ENCODE assay signal across 1 cellular context in the genomic region with DNA sequence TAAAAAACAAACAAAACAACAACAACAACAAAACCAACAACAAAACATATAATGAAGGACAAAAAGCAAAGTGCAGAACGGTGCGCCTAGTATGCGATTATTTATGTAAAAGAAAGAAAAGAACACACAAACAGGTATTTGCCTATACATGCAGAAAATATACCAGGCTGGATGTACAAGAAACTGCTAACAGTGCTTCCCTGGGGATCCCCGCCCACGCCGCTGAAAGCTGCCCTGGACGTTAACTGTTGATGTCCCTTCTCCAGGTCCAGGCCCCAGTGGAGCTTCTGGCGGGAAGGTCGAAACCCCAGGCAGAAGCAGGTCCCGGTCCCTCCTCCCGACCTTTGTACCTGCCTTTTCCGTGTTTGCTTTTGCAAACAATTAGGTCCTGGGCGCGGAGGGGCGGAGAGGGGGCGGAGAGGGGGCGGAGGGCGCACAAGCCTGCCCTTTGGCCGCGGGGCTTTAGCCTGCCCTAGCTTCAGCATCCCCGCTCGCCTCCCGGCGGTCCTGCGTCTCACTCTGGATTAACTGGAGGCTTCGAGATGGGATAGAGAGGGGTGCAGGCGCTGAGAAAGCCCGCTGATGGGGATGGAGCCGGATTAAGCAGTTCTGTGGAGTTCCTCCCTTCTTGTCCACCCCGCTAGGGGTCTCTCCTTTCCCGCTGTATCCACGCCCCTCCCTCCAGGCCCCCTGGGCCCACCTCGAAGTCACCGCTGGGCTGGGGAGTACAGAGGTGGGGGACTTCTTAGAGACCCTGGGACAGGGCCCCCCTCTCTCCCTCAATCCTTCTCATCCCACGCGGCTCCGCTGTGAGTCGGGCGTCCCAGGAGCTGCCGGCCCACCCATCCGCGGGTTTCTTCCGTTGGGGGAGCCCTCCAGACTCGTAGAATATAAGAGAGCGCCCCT.
TF ChIP-seq lines count a peak whose summit lies in the region.

No MANE protein-coding gene starts in this region.

TF ChIP-seq in HepG2, 621 proteins besides CTCF, POLR2A, EP300 and RAD21 (continued from another document):
- TF ChIP-seq, protein P1, sequence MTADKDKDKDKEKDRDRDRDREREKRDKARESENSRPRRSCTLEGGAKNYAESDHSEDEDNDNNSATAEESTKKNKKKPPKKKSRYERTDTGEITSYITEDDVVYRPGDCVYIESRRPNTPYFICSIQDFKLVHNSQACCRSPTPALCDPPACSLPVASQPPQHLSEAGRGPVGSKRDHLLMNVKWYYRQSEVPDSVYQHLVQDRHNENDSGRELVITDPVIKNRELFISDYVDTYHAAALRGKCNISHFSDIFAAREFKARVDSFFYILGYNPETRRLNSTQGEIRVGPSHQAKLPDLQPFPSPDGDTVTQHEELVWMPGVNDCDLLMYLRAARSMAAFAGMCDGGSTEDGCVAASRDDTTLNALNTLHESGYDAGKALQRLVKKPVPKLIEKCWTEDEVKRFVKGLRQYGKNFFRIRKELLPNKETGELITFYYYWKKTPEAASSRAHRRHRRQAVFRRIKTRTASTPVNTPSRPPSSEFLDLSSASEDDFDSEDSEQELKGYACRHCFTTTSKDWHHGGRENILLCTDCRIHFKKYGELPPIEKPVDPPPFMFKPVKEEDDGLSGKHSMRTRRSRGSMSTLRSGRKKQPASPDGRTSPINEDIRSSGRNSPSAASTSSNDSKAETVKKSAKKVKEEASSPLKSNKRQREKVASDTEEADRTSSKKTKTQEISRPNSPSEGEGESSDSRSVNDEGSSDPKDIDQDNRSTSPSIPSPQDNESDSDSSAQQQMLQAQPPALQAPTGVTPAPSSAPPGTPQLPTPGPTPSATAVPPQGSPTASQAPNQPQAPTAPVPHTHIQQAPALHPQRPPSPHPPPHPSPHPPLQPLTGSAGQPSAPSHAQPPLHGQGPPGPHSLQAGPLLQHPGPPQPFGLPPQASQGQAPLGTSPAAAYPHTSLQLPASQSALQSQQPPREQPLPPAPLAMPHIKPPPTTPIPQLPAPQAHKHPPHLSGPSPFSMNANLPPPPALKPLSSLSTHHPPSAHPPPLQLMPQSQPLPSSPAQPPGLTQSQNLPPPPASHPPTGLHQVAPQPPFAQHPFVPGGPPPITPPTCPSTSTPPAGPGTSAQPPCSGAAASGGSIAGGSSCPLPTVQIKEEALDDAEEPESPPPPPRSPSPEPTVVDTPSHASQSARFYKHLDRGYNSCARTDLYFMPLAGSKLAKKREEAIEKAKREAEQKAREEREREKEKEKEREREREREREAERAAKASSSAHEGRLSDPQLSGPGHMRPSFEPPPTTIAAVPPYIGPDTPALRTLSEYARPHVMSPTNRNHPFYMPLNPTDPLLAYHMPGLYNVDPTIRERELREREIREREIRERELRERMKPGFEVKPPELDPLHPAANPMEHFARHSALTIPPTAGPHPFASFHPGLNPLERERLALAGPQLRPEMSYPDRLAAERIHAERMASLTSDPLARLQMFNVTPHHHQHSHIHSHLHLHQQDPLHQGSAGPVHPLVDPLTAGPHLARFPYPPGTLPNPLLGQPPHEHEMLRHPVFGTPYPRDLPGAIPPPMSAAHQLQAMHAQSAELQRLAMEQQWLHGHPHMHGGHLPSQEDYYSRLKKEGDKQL (CRISPR knock-in tag; IDR thresholded peaks at IDR 0.05; ENCODE audit: low read depth), result peak; percentile 96
- peak; percentile 92 for TF ChIP-seq ZNF792 (CRISPR knock-in tag; IDR thresholded peaks at IDR 0.05)
- peak; percentile 76; the same call in 1 of the 2 replicates for TF ChIP-seq FOXK1 (CRISPR knock-in tag; IDR thresholded peaks at IDR 0.05; ENCODE audit: borderline replicate concordance, low read depth)
- TF ChIP-seq ZNF205 (CRISPR knock-in tag; IDR thresholded peaks at IDR 0.05), result peak; percentile 88
- TF ChIP-seq ZNF605 (CRISPR knock-in tag; IDR thresholded peaks at IDR 0.05), result peak; percentile 66
- peak; percentile 96 for TF ChIP-seq SOX13 (IDR thresholded peaks at IDR 0.05)
- peak in 1 of 2 experiments; percentile 99; a peak in 2 of 4 replicates for TF ChIP-seq SOX13 (CRISPR knock-in tag; conservative IDR thresholded peaks at IDR 0.05 in 1 of 2, IDR thresholded peaks at IDR 0.05 in 1 of 2)
- TF ChIP-seq MXI1 (IDR thresholded peaks at IDR 0.05; ENCODE audit: borderline replicate concordance, low read depth, low read length), result peak; percentile 94; the same call in 2 of the 3 replicates
- TF ChIP-seq MEF2D (CRISPR knock-in tag; IDR thresholded peaks at IDR 0.05), result peak; percentile 85; the same call in 1 of the 2 replicates
- TF ChIP-seq, protein P2, sequence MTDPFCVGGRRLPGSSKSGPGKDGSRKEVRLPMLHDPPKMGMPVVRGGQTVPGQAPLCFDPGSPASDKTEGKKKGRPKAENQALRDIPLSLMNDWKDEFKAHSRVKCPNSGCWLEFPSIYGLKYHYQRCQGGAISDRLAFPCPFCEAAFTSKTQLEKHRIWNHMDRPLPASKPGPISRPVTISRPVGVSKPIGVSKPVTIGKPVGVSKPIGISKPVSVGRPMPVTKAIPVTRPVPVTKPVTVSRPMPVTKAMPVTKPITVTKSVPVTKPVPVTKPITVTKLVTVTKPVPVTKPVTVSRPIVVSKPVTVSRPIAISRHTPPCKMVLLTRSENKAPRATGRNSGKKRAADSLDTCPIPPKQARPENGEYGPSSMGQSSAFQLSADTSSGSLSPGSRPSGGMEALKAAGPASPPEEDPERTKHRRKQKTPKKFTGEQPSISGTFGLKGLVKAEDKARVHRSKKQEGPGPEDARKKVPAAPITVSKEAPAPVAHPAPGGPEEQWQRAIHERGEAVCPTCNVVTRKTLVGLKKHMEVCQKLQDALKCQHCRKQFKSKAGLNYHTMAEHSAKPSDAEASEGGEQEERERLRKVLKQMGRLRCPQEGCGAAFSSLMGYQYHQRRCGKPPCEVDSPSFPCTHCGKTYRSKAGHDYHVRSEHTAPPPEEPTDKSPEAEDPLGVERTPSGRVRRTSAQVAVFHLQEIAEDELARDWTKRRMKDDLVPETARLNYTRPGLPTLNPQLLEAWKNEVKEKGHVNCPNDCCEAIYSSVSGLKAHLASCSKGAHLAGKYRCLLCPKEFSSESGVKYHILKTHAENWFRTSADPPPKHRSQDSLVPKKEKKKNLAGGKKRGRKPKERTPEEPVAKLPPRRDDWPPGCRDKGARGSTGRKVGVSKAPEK (CRISPR knock-in tag; IDR thresholded peaks at IDR 0.05; ENCODE audit: borderline replicate concordance), result peak; percentile 97; the same call in 1 of the 2 replicates
- peak; percentile 86 for TF ChIP-seq KDM2A (CRISPR knock-in tag; IDR thresholded peaks at IDR 0.05; ENCODE audit: borderline replicate concordance, low read depth)
- peak; percentile 73 to 82 for TF ChIP-seq MAFK (conservative IDR thresholded peaks at IDR 0.05 in 1 of 2, IDR thresholded peaks at IDR 0.05 in 1 of 2; ENCODE audit: low read length in 2 of 2)
- TF ChIP-seq ELF1 (CRISPR knock-in tag; IDR thresholded peaks at IDR 0.05), result peak; percentile 79
- no peak; the same call in 1 of the 2 replicates for TF ChIP-seq TMF1 (CRISPR knock-in tag; IDR thresholded peaks at IDR 0.05; ENCODE audit: low read depth)
- TF ChIP-seq ATAD3A (CRISPR knock-in tag; IDR thresholded peaks at IDR 0.05), result no peak
- TF ChIP-seq HOMEZ (CRISPR knock-in tag; IDR thresholded peaks at IDR 0.05; ENCODE audit: low read depth), result peak; percentile 88
- TF ChIP-seq, protein P3, sequence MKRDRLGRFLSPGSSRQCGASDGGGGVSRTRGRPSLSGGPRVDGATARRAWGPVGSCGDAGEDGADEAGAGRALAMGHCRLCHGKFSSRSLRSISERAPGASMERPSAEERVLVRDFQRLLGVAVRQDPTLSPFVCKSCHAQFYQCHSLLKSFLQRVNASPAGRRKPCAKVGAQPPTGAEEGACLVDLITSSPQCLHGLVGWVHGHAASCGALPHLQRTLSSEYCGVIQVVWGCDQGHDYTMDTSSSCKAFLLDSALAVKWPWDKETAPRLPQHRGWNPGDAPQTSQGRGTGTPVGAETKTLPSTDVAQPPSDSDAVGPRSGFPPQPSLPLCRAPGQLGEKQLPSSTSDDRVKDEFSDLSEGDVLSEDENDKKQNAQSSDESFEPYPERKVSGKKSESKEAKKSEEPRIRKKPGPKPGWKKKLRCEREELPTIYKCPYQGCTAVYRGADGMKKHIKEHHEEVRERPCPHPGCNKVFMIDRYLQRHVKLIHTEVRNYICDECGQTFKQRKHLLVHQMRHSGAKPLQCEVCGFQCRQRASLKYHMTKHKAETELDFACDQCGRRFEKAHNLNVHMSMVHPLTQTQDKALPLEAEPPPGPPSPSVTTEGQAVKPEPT (CRISPR knock-in tag; IDR thresholded peaks at IDR 0.05; ENCODE audit: low read depth), result no peak
- TF ChIP-seq, protein P4, sequence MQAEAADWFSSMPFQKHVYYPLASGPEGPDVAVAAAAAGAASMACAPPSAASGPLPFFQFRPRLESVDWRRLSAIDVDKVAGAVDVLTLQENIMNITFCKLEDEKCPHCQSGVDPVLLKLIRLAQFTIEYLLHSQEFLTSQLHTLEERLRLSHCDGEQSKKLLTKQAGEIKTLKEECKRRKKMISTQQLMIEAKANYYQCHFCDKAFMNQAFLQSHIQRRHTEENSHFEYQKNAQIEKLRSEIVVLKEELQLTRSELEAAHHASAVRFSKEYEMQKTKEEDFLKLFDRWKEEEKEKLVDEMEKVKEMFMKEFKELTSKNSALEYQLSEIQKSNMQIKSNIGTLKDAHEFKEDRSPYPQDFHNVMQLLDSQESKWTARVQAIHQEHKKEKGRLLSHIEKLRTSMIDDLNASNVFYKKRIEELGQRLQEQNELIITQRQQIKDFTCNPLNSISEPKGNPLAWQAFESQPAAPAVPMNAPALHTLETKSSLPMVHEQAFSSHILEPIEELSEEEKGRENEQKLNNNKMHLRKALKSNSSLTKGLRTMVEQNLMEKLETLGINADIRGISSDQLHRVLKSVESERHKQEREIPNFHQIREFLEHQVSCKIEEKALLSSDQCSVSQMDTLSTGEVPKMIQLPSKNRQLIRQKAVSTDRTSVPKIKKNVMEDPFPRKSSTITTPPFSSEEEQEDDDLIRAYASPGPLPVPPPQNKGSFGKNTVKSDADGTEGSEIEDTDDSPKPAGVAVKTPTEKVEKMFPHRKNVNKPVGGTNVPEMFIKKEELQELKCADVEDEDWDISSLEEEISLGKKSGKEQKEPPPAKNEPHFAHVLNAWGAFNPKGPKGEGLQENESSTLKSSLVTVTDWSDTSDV (CRISPR knock-in tag; IDR thresholded peaks at IDR 0.05), result no peak
- peak; percentile 39; the same call in 1 of the 2 replicates for TF ChIP-seq ZSCAN25 (CRISPR knock-in tag; IDR thresholded peaks at IDR 0.05)
- TF ChIP-seq SP1 (IDR thresholded peaks at IDR 0.05), result no peak
- peak; percentile 78 for TF ChIP-seq SP1 (CRISPR knock-in tag; IDR thresholded peaks at IDR 0.05)
- no peak; the same call in 1 of the 2 replicates for TF ChIP-seq KLF13 (CRISPR knock-in tag; IDR thresholded peaks at IDR 0.05)
- no peak; the same call in 1 of the 2 replicates for TF ChIP-seq ZNF546 (CRISPR knock-in tag; conservative IDR thresholded peaks at IDR 0.05)
- TF ChIP-seq ZSCAN20 (CRISPR knock-in tag; IDR thresholded peaks at IDR 0.05; ENCODE audit: borderline replicate concordance), result no peak
- TF ChIP-seq MATR3 (CRISPR knock-in tag; IDR thresholded peaks at IDR 0.05), result no peak
- peak; percentile 38; the same call in 1 of the 2 replicates for TF ChIP-seq HCFC1 (IDR thresholded peaks at IDR 0.05; ENCODE audit: low read depth, low read length)
